ENCODE assay signal across 8 cellular contexts in genomic region chr10:117375360-117376147, GRCh38. TPM values are rescaled to one million over a fixed set of nuclear protein-coding genes. Genes with fewer than 3 reads are reported as not detected.
DNase-seq lines count a peak whose midpoint lies in the region; ATAC-seq and TF ChIP-seq lines count a peak whose summit lies in the region.

Gene PDZD8 (minus strand): TSS chr10:117375440. CDS start chr10:117375227, 213 bp downstream.

- H4K20me1 ChIP-seq in DND-41 (ENCODE audit: insufficient read depth, low read length) = peaks cover 39% of the 10 kb centered on the region

- peaks cover 21 to 38% (median 25%) of the 10 kb centered on the region in 3 donors for H3K4me1 Mint-ChIP-seq in naive B cell
- peaks cover 30% of the 10 kb centered on the region for H3K4me1 Mint-ChIP-seq in stimulated activated memory B cell treated with anti-CD40 and anti-IgM and Interleukin-4, amounts not matched to agents 10 μg/mL and 1 μg/mL and 100 μg/mL, for 72 hours

- H3K79me2 ChIP-seq in DND-41 (ENCODE audit: insufficient read depth, low read length) = peaks cover 46% of the 10 kb centered on the region

- H3K27ac ChIP-seq in DND-41 (ENCODE audit: low read length) (peak within 1 kb of the TSS; percentile 81), KOPT-K1 (ENCODE audit: low read depth, low read length, poor library complexity, severe bottlenecking) (peak within 1 kb of the TSS; percentile 70)

- peaks cover 6% of the 10 kb centered on the region for H3K36me3 ChIP-seq in DND-41 (ENCODE audit: insufficient read depth, low read length)
- H3K36me3 ChIP-seq in KOPT-K1 (ENCODE audit: insufficient read depth, low read length) = peaks cover 7% of the 10 kb centered on the region; the same call in 1 of the 2 replicates

- no peaks in the 10 kb centered on the region for H3K9me3 Mint-ChIP-seq in naive B cell
- H3K9me3 Mint-ChIP-seq in stimulated activated memory B cell treated with anti-CD40 and anti-IgM and Interleukin-4, amounts not matched to agents 10 μg/mL and 1 μg/mL and 100 μg/mL, for 72 hours = no peaks in the 10 kb centered on the region

- peaks cover 25 to 29% (median 28%) of the 10 kb centered on the region in 3 donors for H3K27me3 Mint-ChIP-seq in naive B cell
- peaks cover 16% of the 10 kb centered on the region for H3K27me3 Mint-ChIP-seq in stimulated activated memory B cell treated with anti-CD40 and anti-IgM and Interleukin-4, amounts not matched to agents 10 μg/mL and 1 μg/mL and 100 μg/mL, for 72 hours

- peak within 1 kb of the TSS; percentile 88 to 97 for H3K4me3 ChIP-seq in DND-41 (ENCODE audit: low read depth in 1 of 2, low read length in 2 of 2)

- H2AFZ ChIP-seq in DND-41 (ENCODE audit: low read depth, low read length) = peak within 1 kb of the TSS; percentile 99

- H3K4me2 ChIP-seq in DND-41 (ENCODE audit: insufficient read depth, low read length) = peak within 1 kb of the TSS; percentile 99

- no peaks in the 10 kb centered on the region for H3K9me3 ChIP-seq in DND-41 (ENCODE audit: insufficient read depth, low read length, severe bottlenecking)
- H3K9me3 ChIP-seq in KOPT-K1 (ENCODE audit: insufficient read depth, low read length, poor library complexity, severe bottlenecking) = no peaks in the 10 kb centered on the region

- H3K9ac ChIP-seq in DND-41 (ENCODE audit: low read depth, low read length) = peak within 1 kb of the TSS; percentile 93

- TF ChIP-seq CTCF in DND-41 (IDR thresholded peaks at IDR 0.05; ENCODE audit: borderline replicate concordance, extremely low read depth, low read length, poor library complexity, severe bottlenecking) = no peak

- H3K36me3 Mint-ChIP-seq in naive B cell = no peaks in the 10 kb centered on the region
- no peaks in the 10 kb centered on the region for H3K36me3 Mint-ChIP-seq in stimulated activated memory B cell treated with anti-CD40 and anti-IgM and Interleukin-4, amounts not matched to agents 10 μg/mL and 1 μg/mL and 100 μg/mL, for 72 hours

- peak; percentile 83 for ATAC-seq in DND-41 (ENCODE audit: insufficient read depth, low read depth)
- peak; percentile 83 for ATAC-seq in GM21786 (IDR thresholded peaks at IDR 0.05; ENCODE audit: unreplicated experiment)
- ATAC-seq in naive B cell (ENCODE audit: low read depth in 2 of 2) = peak; percentile 90
- ATAC-seq in stimulated activated memory B cell treated with anti-CD40 and anti-IgM and Interleukin-4, amounts not matched to agents 10 μg/mL and 1 μg/mL and 100 μg/mL, for 72 hours = peak; percentile 97

- DNase-seq in DND-41 = peak; percentile 89
- peak; percentile 90 for DNase-seq in RPMI8226
- DNase-seq in activated T-helper 1 cell treated with anti-CD3 and anti-CD28 coated beads, Interleukin-2, amount 50 U/mL, for 16 hours (ENCODE audit: low read depth in 1 of 2, low spot score in 1 of 2) = peak; percentile 80 to 87
- DNase-seq in fibroblast of gingiva (ENCODE audit: low read depth) = peak; percentile 89
- DNase-seq in naive B cell = peak; percentile 91

- peak within 1 kb of the TSS; percentile 88 to 97 (median 95) for H3K4me3 Mint-ChIP-seq in naive B cell
- H3K4me3 Mint-ChIP-seq in stimulated activated memory B cell treated with anti-CD40 and anti-IgM and Interleukin-4, amounts not matched to agents 10 μg/mL and 1 μg/mL and 100 μg/mL, for 72 hours = peak within 1 kb of the TSS; percentile 94

- peaks cover 28% of the 10 kb centered on the region for H3K27me3 ChIP-seq in DND-41 (ENCODE audit: insufficient read depth, low read length, poor library complexity)

- peak within 1 kb of the TSS; percentile 82 to 94 (median 92) for H3K27ac Mint-ChIP-seq in naive B cell
- peak within 1 kb of the TSS; percentile 84 for H3K27ac Mint-ChIP-seq in stimulated activated memory B cell treated with anti-CD40 and anti-IgM and Interleukin-4, amounts not matched to agents 10 μg/mL and 1 μg/mL and 100 μg/mL, for 72 hours

- peaks cover 41% of the 10 kb centered on the region for H3K4me1 ChIP-seq in DND-41 (ENCODE audit: insufficient read depth, low read length)

RNA-seq across cellular contexts. Expression of gene PDZD8, which starts in this region (rescaled TPM):
- polyA plus RNA-seq in naive B cell (ENCODE audit: low read depth in 6 of 6) = 10 to 100 TPM in 1 of 6 donors, 1 to 10 TPM in 5; 2.0 to 12.0 (median 6.5) TPM

Comparison
In these comparisons a context has a peak if more than half of its experiments do, and no peak if none do; other contexts are left out.
1. Peak in every context shown above with its lines: DNase-seq, ATAC-seq, H3K4me3 ChIP-seq and H3K27ac ChIP-seq.